8 cellular contexts compared by ENCODE assay signal in the genomic region with DNA sequence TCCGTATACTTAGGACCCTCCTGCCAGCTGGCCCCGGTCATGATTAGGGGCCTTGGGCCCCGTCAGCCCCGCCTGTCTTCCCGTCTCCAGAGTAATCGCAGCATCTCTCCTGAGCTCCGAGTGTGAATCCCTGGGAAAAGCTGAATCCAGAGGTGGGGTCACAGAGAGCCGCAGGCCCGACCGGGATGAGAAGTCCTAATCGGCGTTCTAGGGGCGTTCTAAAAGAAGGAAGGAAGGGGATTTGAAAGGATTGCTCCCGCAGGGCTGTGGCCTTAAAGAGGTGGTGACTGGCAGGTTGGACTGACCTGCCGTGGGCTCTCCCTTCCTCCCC. TPM values are rescaled to one million over a fixed set of nuclear protein-coding genes. Genes with fewer than 3 reads are reported as not detected.
DNase-seq lines count a peak whose midpoint lies in the region; ATAC-seq and TF ChIP-seq lines count a peak whose summit lies in the region.

No MANE protein-coding gene starts in this region.

- H3K4me1 Mint-ChIP-seq in activated CD4-positive, alpha-beta T cell treated with anti-CD3 and anti-CD28 coated beads for 36 hours, result peaks cover 57% of the 10 kb centered on the region

- no peak for TF ChIP-seq EP300 in esophagus muscularis mucosa (IDR thresholded peaks at IDR 0.05)
- no peak for TF ChIP-seq EP300 in ovary (IDR thresholded peaks at IDR 0.05)

- H3K4me1 ChIP-seq in esophagus muscularis mucosa, result peaks cover 28 to 54% (median 48%) of the 10 kb centered on the region in 4 donors
- H3K4me1 ChIP-seq in ovary (ENCODE audit: insufficient read depth), result peaks cover 4% of the 10 kb centered on the region

- POLR2A ChIA-PET in activated CD4-positive, alpha-beta T cell treated with anti-CD3 and anti-CD28 coated beads for 36 hours (lab: Charles Lee), result interaction anchor here (1.2 to 1.7 kb wide), 3 partner anchors 305 to 339 kb away, joined by 3 to 7 read pairs (median 6); a partner anchor contains a TSS
- POLR2A ChIA-PET in RWPE1 (lab: Yijun Ruan, JAX; ENCODE audit: low non-redundant PET), result no interaction called here

- no peaks in the 10 kb centered on the region for H3K9me3 Mint-ChIP-seq in activated CD4-positive, alpha-beta T cell treated with anti-CD3 and anti-CD28 coated beads for 36 hours (ENCODE audit: low read depth)

- TF ChIP-seq POLR2A in esophagus muscularis mucosa (IDR thresholded peaks at IDR 0.05; ENCODE audit: low read depth) (no peak), ovary (IDR thresholded peaks at IDR 0.05) (no peak)

- intact Hi-C loops in activated CD4-positive, alpha-beta T cell treated with anti-CD3 and anti-CD28 coated beads for 36 hours (cut with DNase I, micrococcal nuclease), result loop anchor here (1.0 to 10.0 kb wide), 6 partner anchors 15 to 936 kb away; partner anchors contain the start of genes BTN2A1 (in 1 of the 2) and ZNF184 (in 1 of the 2)
- intact Hi-C loops in esophagus muscularis mucosa (cut with DNase I), result loop anchor here (2.0 kb wide), 1 partner anchor 14 kb away; no protein-coding TSS in a partner anchor
- intact Hi-C loops in ovary (cut with DNase I), result no loop called here
- intact Hi-C loops in posterior cingulate gyrus (cut with DNase I), result loop anchor here (1.0 to 10.0 kb wide), 3 partner anchors 15 to 56 kb away; partner anchors contain the start of gene ABT1

- no peak for ATAC-seq in activated CD4-positive, alpha-beta T cell treated with anti-CD3 and anti-CD28 coated beads for 36 hours

- peak overlapping the region; percentile 96 for H3K27ac ChIP-seq in RWPE1
- peak overlapping the region; percentile 91 to 97 (median 94) for H3K27ac ChIP-seq in esophagus muscularis mucosa (replicated peaks in 1 of 4)
- peak overlapping the region; percentile 83 to 92 for H3K27ac ChIP-seq in ovary

- peaks cover 0 to 23% (median 11%) of the 10 kb centered on the region in 4 donors for H3K36me3 ChIP-seq in esophagus muscularis mucosa
- H3K36me3 ChIP-seq in ovary, result no peaks in the 10 kb centered on the region

- no peaks in the 10 kb centered on the region for H3K27me3 ChIP-seq in esophagus muscularis mucosa
- no peaks in the 10 kb centered on the region for H3K27me3 ChIP-seq in ovary

- no peak for TF ChIP-seq CTCF in RWPE1 (conservative IDR thresholded peaks at IDR 0.05; ENCODE audit: low read depth)
- no peak for TF ChIP-seq CTCF in esophagus muscularis mucosa (IDR thresholded peaks at IDR 0.05)
- no peak for TF ChIP-seq CTCF in ovary (IDR thresholded peaks at IDR 0.05)

- H3K27me3 Mint-ChIP-seq in activated CD4-positive, alpha-beta T cell treated with anti-CD3 and anti-CD28 coated beads for 36 hours, result no peaks in the 10 kb centered on the region

- H3K9me3 ChIP-seq in esophagus muscularis mucosa (no peaks in the 10 kb centered on the region), ovary (no peaks in the 10 kb centered on the region)

- peak overlapping the region; percentile 89 for H3K4me3 Mint-ChIP-seq in activated CD4-positive, alpha-beta T cell treated with anti-CD3 and anti-CD28 coated beads for 36 hours

- peak overlapping the region; percentile 99 for H3K27ac Mint-ChIP-seq in activated CD4-positive, alpha-beta T cell treated with anti-CD3 and anti-CD28 coated beads for 36 hours

- peaks cover 31% of the 10 kb centered on the region for H3K36me3 Mint-ChIP-seq in activated CD4-positive, alpha-beta T cell treated with anti-CD3 and anti-CD28 coated beads for 36 hours (ENCODE audit: low read depth)

- CTCF ChIA-PET in activated CD4-positive, alpha-beta T cell treated with anti-CD3 and anti-CD28 coated beads for 36 hours (lab: Charles Lee), result interaction anchor here (0.7 to 3.0 kb wide), 5 partner anchors 9 to 34 kb away, joined by 3 to 15 read pairs (median 4); no protein-coding TSS in a partner anchor
- CTCF ChIA-PET in RWPE1 (lab: Yijun Ruan, JAX), result interaction anchor here (0.8 to 1.0 kb wide), 2 partner anchors 27 to 197 kb away, joined by 4 read pairs; no protein-coding TSS in a partner anchor

- WGBS in esophagus muscularis mucosa, result 3% methylated on average over 12 of the region's 15 CpGs
- 0 to 1% (median 1%) methylated on average over 15 of the region's 15 CpGs for WGBS in ovary, 3 donors

- H3K4me3 ChIP-seq in esophagus muscularis mucosa (peak overlapping the region; percentile 76 to 95 (median 82)), ovary (peak overlapping the region; percentile 86)

- no peak for DNase-seq in activated CD4-positive, alpha-beta T cell treated with anti-CD3 and anti-CD28 coated beads for 36 hours
- DNase-seq in activated CD4-positive, alpha-beta T cell treated with anti-CD3 and anti-CD28 coated beads for 48 hours, result no peak
- peak; percentile 41 for DNase-seq in RWPE1 (ENCODE audit: low spot score)
- no peak for DNase-seq in esophagus muscularis mucosa (ENCODE audit: extremely low spot score)
- no peak for DNase-seq in ovary
- DNase-seq in NCI-H2107 treated with DMSO at 0.1 percent for 48 hours (lab: John Stamatoyannopoulos, UW; ENCODE audit: unreplicated experiment), result no peak
- no peak for DNase-seq in glomerular visceral epithelial cell (ENCODE audit: extremely low spot score)
- no peak for DNase-seq in posterior cingulate gyrus

RNA-seq across cellular contexts. Expression of gene HMGN4, which starts 0.4 kb away (rescaled TPM):
- 10 to 100 TPM; 63.6 to 86.4 TPM for total RNA-seq in activated CD4-positive, alpha-beta T cell treated with anti-CD3 and anti-CD28 coated beads for 36 hours
- 100 to 1,000 TPM in 1 of 4 donors, 10 to 100 TPM in 3; 80.2 to 117 (median 86.5) TPM for total RNA-seq in esophagus muscularis mucosa
- total RNA-seq in ovary, result 10 to 100 TPM; 48.6 to 78.9 (median 58.4) TPM
- 10 to 100 TPM; 53.5 to 69.7 TPM for polyA plus RNA-seq in ovary

RNA-seq across cellular contexts. Expression of gene BTN1A1, which starts 38.4 kb away (rescaled TPM):
- not detected for total RNA-seq in activated CD4-positive, alpha-beta T cell treated with anti-CD3 and anti-CD28 coated beads for 36 hours
- total RNA-seq in esophagus muscularis mucosa (not detected), ovary (not detected)
- polyA plus RNA-seq in ovary, result under 1 TPM; 0.02 to 0.05 TPM

RNA-seq across cellular contexts. Expression of gene ABT1, which starts 58.2 kb away (rescaled TPM):
- 10 to 100 TPM; 21.5 to 24.9 TPM for total RNA-seq in activated CD4-positive, alpha-beta T cell treated with anti-CD3 and anti-CD28 coated beads for 36 hours
- total RNA-seq in esophagus muscularis mucosa, result 10 to 100 TPM; 13.3 to 18.2 (median 16.1) TPM
- total RNA-seq in ovary, result 10 to 100 TPM; 10.9 to 17.5 (median 15.5) TPM
- 10 to 100 TPM in 1 of 2 donors, 1 to 10 TPM in 1; 8.5 to 18.2 TPM for polyA plus RNA-seq in ovary

Comparison
In these comparisons a context has a peak if more than half of its experiments do, and no peak if none do; other contexts are left out.
1. intact Hi-C loops: an anchor here in activated CD4-positive, alpha-beta T cell treated with anti-CD3 and anti-CD28 coated beads for 36 hours (1.0 to 10.0 kb wide), esophagus muscularis mucosa (2.0 kb wide) and posterior cingulate gyrus (1.0 to 10.0 kb wide); none called in ovary.